ENCODE assay signal across 22 cellular contexts in genomic region chr1:219498666-219499065, GRCh38.
DNase-seq lines count a peak whose midpoint lies in the region; ATAC-seq and TF ChIP-seq lines count a peak whose summit lies in the region.
"Had no signal": no experiment of that assay in that cellular context is flagged by ENCODE, and none has a peak within 500 bp of the region (broad histone marks: within the 10 kb centered on the region; RNA-seq: fewer than 3 reads in every experiment).

No MANE protein-coding gene starts in this region.

- H3K4me3 ChIP-seq in left ventricle myocardium inferior (no peak overlapping the region), heart left ventricle (no peak overlapping the region), adipocyte (ENCODE audit: low read length) (no peak overlapping the region), gastroesophageal sphincter (no peak overlapping the region), aorta (ENCODE audit: low read length in 2 of 2) (no peak overlapping the region), lower lobe of right lung (no peak overlapping the region)
- H3K4me3 ChIP-seq: A549, prostate gland, vagina had no signal

- ATAC-seq in heart left ventricle (no peak), gastroesophageal sphincter (peak; percentile 54), aorta (ENCODE audit: low FRiP score) (peak; percentile 57), lower lobe of right lung (no peak), HG03520 (IDR thresholded peaks at IDR 0.05; ENCODE audit: unreplicated experiment) (no peak)
- ATAC-seq: A549 had no signal

- TF ChIP-seq CTCF in left ventricle myocardium inferior (IDR thresholded peaks at IDR 0.05; ENCODE audit: borderline replicate concordance) (no peak), heart left ventricle (IDR thresholded peaks at IDR 0.05) (no peak), gastroesophageal sphincter (IDR thresholded peaks at IDR 0.05) (no peak), lower lobe of right lung (IDR thresholded peaks at IDR 0.05) (no peak)

- no peaks in the 10 kb centered on the region for H3K36me3 ChIP-seq in left ventricle myocardium inferior
- no peaks in the 10 kb centered on the region for H3K36me3 ChIP-seq in heart left ventricle
- H3K36me3 ChIP-seq in adipocyte (ENCODE audit: control insufficient read depth, insufficient read depth, low read length, severe bottlenecking): no peaks in the 10 kb centered on the region
- H3K36me3 ChIP-seq in gastroesophageal sphincter: no peaks in the 10 kb centered on the region
- no peaks in the 10 kb centered on the region for H3K36me3 ChIP-seq in aorta (ENCODE audit: control insufficient read depth in 1 of 2, insufficient read depth in 2 of 2, low read length in 1 of 2)
- no peaks in the 10 kb centered on the region for H3K36me3 ChIP-seq in lower lobe of right lung
- H3K36me3 ChIP-seq: prostate gland, vagina had no signal

- no peaks in the 10 kb centered on the region for H3K27me3 ChIP-seq in left ventricle myocardium inferior (ENCODE audit: low read depth)
- H3K27me3 ChIP-seq in heart left ventricle: no peaks in the 10 kb centered on the region
- H3K27me3 ChIP-seq in adipocyte (replicated peaks; ENCODE audit: control insufficient read depth, insufficient read depth, low read length): no peaks in the 10 kb centered on the region
- no peaks in the 10 kb centered on the region for H3K27me3 ChIP-seq in gastroesophageal sphincter
- no peaks in the 10 kb centered on the region for H3K27me3 ChIP-seq in aorta (ENCODE audit: control insufficient read depth in 1 of 2, insufficient read depth in 2 of 2, low read length in 1 of 2)
- H3K27me3 ChIP-seq in lower lobe of right lung (ENCODE audit: low read depth): no peaks in the 10 kb centered on the region
- H3K27me3 ChIP-seq: vagina had no signal

- TF ChIP-seq POLR2A in heart left ventricle (IDR thresholded peaks at IDR 0.05) (no peak), gastroesophageal sphincter (IDR thresholded peaks at IDR 0.05) (no peak)

- no peaks in the 10 kb centered on the region for H3K4me1 ChIP-seq in left ventricle myocardium inferior
- peaks cover 0 to 7% (median 0%) of the 10 kb centered on the region in 12 donors for H3K4me1 ChIP-seq in heart left ventricle
- peaks cover 42% of the 10 kb centered on the region for H3K4me1 ChIP-seq in adipocyte (ENCODE audit: control insufficient read depth, insufficient read depth, low read length)
- H3K4me1 ChIP-seq in gastroesophageal sphincter: no peaks in the 10 kb centered on the region
- H3K4me1 ChIP-seq in aorta (ENCODE audit: control insufficient read depth in 1 of 2, insufficient read depth in 2 of 2, low read length in 2 of 2): no peaks in the 10 kb centered on the region
- H3K4me1 ChIP-seq in lower lobe of right lung: no peaks in the 10 kb centered on the region
- H3K4me1 ChIP-seq: A549, prostate gland, vagina had no signal

- peak overlapping the region; percentile 21 for H3K9ac ChIP-seq in adipocyte (ENCODE audit: low read length)

- DNase-seq in left ventricle myocardium inferior (no peak), heart left ventricle (no peak), adipocyte (ENCODE audit: low read depth) (peak; percentile 79), aorta (no peak), NOMO-1 treated with DMSO at 0.1 percent for 48 hours (lab: John Stamatoyannopoulos, UW; ENCODE audit: unreplicated experiment) (no peak), lower lobe of right lung (no peak)
- DNase-seq: activated effector memory CD4-positive, alpha-beta T cell treated with anti-CD3 and anti-CD28 coated beads, Interleukin-2, amount 50 U/mL, for 16 hours; amniotic stem cell; central memory CD4-positive, alpha-beta T cell; erythroblast; hippocampal formation; KG1; kidney glomerular epithelial cell; NCI-H1105; NCI-H2081 treated with DMSO at 0.1 percent for 48 hours; NCI-H524 treated with DMSO at 0.1 percent for 48 hours; T-helper 1 cell had no signal

- no peak for TF ChIP-seq EP300 in gastroesophageal sphincter (IDR thresholded peaks at IDR 0.05)

- H3K27ac ChIP-seq in left ventricle myocardium inferior (replicated peaks): peak overlapping the region; percentile 4
- no peak overlapping the region for H3K27ac ChIP-seq in heart left ventricle
- H3K27ac ChIP-seq in gastroesophageal sphincter: no peak overlapping the region
- H3K27ac ChIP-seq in aorta (ENCODE audit: low read depth in 1 of 2, low read length in 2 of 2): no peak overlapping the region
- no peak overlapping the region for H3K27ac ChIP-seq in lower lobe of right lung
- H3K27ac ChIP-seq: A549, prostate gland, vagina had no signal

- H3K9me3 ChIP-seq in left ventricle myocardium inferior (replicated peaks) (no peaks in the 10 kb centered on the region), heart left ventricle (no peaks in the 10 kb centered on the region), adipocyte (ENCODE audit: control insufficient read depth, low read length) (no peaks in the 10 kb centered on the region), gastroesophageal sphincter (no peaks in the 10 kb centered on the region), aorta (ENCODE audit: control insufficient read depth, low read length) (no peaks in the 10 kb centered on the region), lower lobe of right lung (no peaks in the 10 kb centered on the region)
- H3K9me3 ChIP-seq: A549, prostate gland, vagina had no signal

- intact Hi-C loops in left ventricle myocardium inferior (cut with micrococcal nuclease) (no loop called here), heart left ventricle (cut with DNase I) (no loop called here), aorta (cut with DNase I) (no loop called here), lower lobe of right lung (cut with DNase I) (no loop called here)

- 79 to 89% (median 82%) methylated on average over 1 of the region's 1 CpG for WGBS in heart left ventricle, 4 donors
- 90% methylated on average over 1 of the region's 1 CpG; no CpG with 5 or more reads in 1 of the 2 donors for WGBS in gastroesophageal sphincter (ENCODE audit: low coverage in 1 of 2), 2 donors
- 97 to 98% methylated on average over 1 of the region's 1 CpG for WGBS in aorta, 2 donors

Comparison
In these comparisons a context has a peak if more than half of its experiments do, and no peak if none do; other contexts are left out.
1. ATAC-seq: peak in gastroesophageal sphincter (single experiment) and aorta (single experiment); none in heart left ventricle (0 of 4), lower lobe of right lung (0 of 2) and HG03520 (single experiment).